ENCODE assay signal across 8 cellular contexts in genomic region chr7:69412331-69413146, GRCh38.
A peak's percentile ranks its signal among the peaks of the same experiment; 100 is the strongest.
DNase-seq lines count a peak whose midpoint lies in the region; ATAC-seq, FAIRE-seq and TF ChIP-seq lines count a peak whose summit lies in the region.

No MANE protein-coding gene starts in this region.

- TF ChIP-seq CTCF in MCF 10A (IDR thresholded peaks at IDR 0.05; ENCODE audit: unreplicated experiment) (no peak), mammary epithelial cell (conservative IDR thresholded peaks at IDR 0.05 in 1 of 2, IDR thresholded peaks at IDR 0.05 in 1 of 2; ENCODE audit: extremely low read depth in 1 of 2, insufficient read depth in 1 of 2, low read depth in 1 of 2, low read length in 2 of 2) (no peak), K562 (IDR thresholded peaks at IDR 0.05 in 2 of 3, conservative IDR thresholded peaks at IDR 0.05 in 1 of 3; ENCODE audit: insufficient read depth in 2 of 3, low read depth in 1 of 3, low read length in 3 of 3) (no peak)

- dilution Hi-C loops in mammary epithelial cell (cut with HindIII; ENCODE audit: low sequenced_read_pairs) = no loop called here

- H3K4me1 ChIP-seq in mammary epithelial cell (ENCODE audit: insufficient read depth, low read length) = no peaks in the 10 kb centered on the region
- H3K4me1 ChIP-seq in K562 (replicated peaks in 1 of 2; ENCODE audit: control insufficient read depth in 2 of 2, insufficient read depth in 2 of 2, low read length in 2 of 2) = no peaks in the 10 kb centered on the region; a peak in 1 of 5 replicates

- H3K9me3 ChIP-seq in mammary epithelial cell (replicated peaks; ENCODE audit: insufficient read depth, low read length) (peaks cover 17% of the 10 kb centered on the region), K562 (replicated peaks; ENCODE audit: control insufficient read depth, insufficient read depth, low read depth, low read length) (no peaks in the 10 kb centered on the region)

- H3K36me3 ChIP-seq in mammary epithelial cell (ENCODE audit: insufficient read depth, low read length) = no peaks in the 10 kb centered on the region
- H3K36me3 ChIP-seq in K562 (ENCODE audit: control insufficient read depth, insufficient read depth, low read length) = no peaks in the 10 kb centered on the region

- peak; percentile 0 for DNase-seq in MCF 10A (ENCODE audit: unreplicated experiment)
- DNase-seq in mammary epithelial cell = no peak
- peak in 2 of 4 experiments; percentile 37 to 38 for DNase-seq in K562 (ENCODE audit: extremely low read depth in 1 of 4, low spot score in 3 of 4)
- peak; percentile 49 for DNase-seq in pons (ENCODE audit: low spot score)
- no peak for DNase-seq in NCI-H82 (lab: John Stamatoyannopoulos, UW)
- DNase-seq in stimulated activated CD4-positive, alpha-beta T cell treated with anti-CD3 and anti-CD28 coated beads, Interleukin-4, amount 100 ng/mL, for 24 hours = no peak

- H3K4me3 ChIP-seq in mammary epithelial cell (replicated peaks in 1 of 3; ENCODE audit: insufficient read depth in 1 of 3, low read depth in 2 of 3, low read length in 3 of 3) (no peak overlapping the region), K562 (no peak overlapping the region)

- H3K9me1 ChIP-seq in K562 (ENCODE audit: control insufficient read depth, insufficient read depth, low read length) = no peaks in the 10 kb centered on the region

- H3K79me2 ChIP-seq in mammary epithelial cell (ENCODE audit: insufficient read depth, low read length) (no peaks in the 10 kb centered on the region), K562 (ENCODE audit: control insufficient read depth, insufficient read depth, low read length) (no peaks in the 10 kb centered on the region)

- peaks cover 33% of the 10 kb centered on the region for H3K9me3 Mint-ChIP-seq in MCF 10A (ENCODE audit: unreplicated experiment)

- in situ Hi-C loops in mammary epithelial cell (cut with MboI; ENCODE audit: low sequenced_read_pairs in 2 of 2) (no loop called here), K562 (cut with MboI) (no loop called here)

- no peak for TF ChIP-seq EP300 in K562 (IDR thresholded peaks at IDR 0.05; ENCODE audit: low read length)

- H3K4me3 Mint-ChIP-seq in MCF 10A (ENCODE audit: unreplicated experiment) = no peak overlapping the region

- no peak overlapping the region for H3K27ac Mint-ChIP-seq in MCF 10A (ENCODE audit: low read depth, unreplicated experiment)

- ATAC-seq in HG03520 (IDR thresholded peaks at IDR 0.05; ENCODE audit: unreplicated experiment) (peak; percentile 77), K562 (peak; percentile 84), GM21526 (IDR thresholded peaks at IDR 0.05; ENCODE audit: low FRiP score, unreplicated experiment) (no peak)

- H3K9ac ChIP-seq in mammary epithelial cell (ENCODE audit: insufficient read depth, low read length) (no peak overlapping the region), K562 (ENCODE audit: insufficient read depth in 1 of 2, low read depth in 2 of 2, low read length in 2 of 2) (no peak overlapping the region)

- 67% methylated on average over 7 of the region's 9 CpGs for WGBS in mammary epithelial cell (ENCODE audit: low coverage, missing lambda C conversion rate)
- WGBS in K562 (ENCODE audit: insufficient coverage, low coverage, missing lambda C conversion rate) = 3% methylated on average over 9 of the region's 9 CpGs

- no peaks in the 10 kb centered on the region for H3K4me1 Mint-ChIP-seq in MCF 10A (ENCODE audit: insufficient read depth, unreplicated experiment)

- no peak overlapping the region for H2AFZ ChIP-seq in mammary epithelial cell (ENCODE audit: low read depth, low read length)
- no peak overlapping the region for H2AFZ ChIP-seq in K562 (ENCODE audit: low read depth, low read length)

- H3K4me2 ChIP-seq in mammary epithelial cell (ENCODE audit: insufficient read depth, low read depth, low read length) (no peak overlapping the region), K562 (ENCODE audit: insufficient read depth, low read length) (no peak overlapping the region)

- no peaks in the 10 kb centered on the region for H4K20me1 ChIP-seq in mammary epithelial cell (ENCODE audit: insufficient read depth, low read length)
- peaks cover 7% of the 10 kb centered on the region; the same call in 1 of the 2 replicates for H4K20me1 ChIP-seq in K562 (replicated peaks; ENCODE audit: control insufficient read depth, insufficient read depth, low read length)

- intact Hi-C loops in MCF 10A (cut with micrococcal nuclease) (no loop called here), mammary epithelial cell (cut with micrococcal nuclease) (no loop called here), K562 (cut with micrococcal nuclease) (no loop called here)

- no peaks in the 10 kb centered on the region for H3K36me3 Mint-ChIP-seq in MCF 10A (ENCODE audit: insufficient read depth, unreplicated experiment)

- FAIRE-seq in K562 (lab: Jason Lieb, UNC) = peak; percentile 67

- CTCF ChIA-PET in MCF 10A (lab: Yijun Ruan, JAX) (no interaction called here), mammary epithelial cell (lab: Charles Lee; ENCODE audit: low non-redundant PET) (no interaction called here), K562 (lab: Yijun Ruan, JAX; ENCODE audit: low intra/inter-chr PET ratio) (interaction anchor here (0.7 kb wide), 1 partner anchor 181 kb away, joined by 3 read pairs; no protein-coding TSS in a partner anchor)

- no peaks in the 10 kb centered on the region for H3K27me3 ChIP-seq in mammary epithelial cell (ENCODE audit: insufficient read depth, low read length)
- peaks cover 0 to 11% of the 10 kb centered on the region in 2 experiments; a peak in 2 of 5 replicates for H3K27me3 ChIP-seq in K562 (ENCODE audit: control insufficient read depth in 2 of 2, insufficient read depth in 2 of 2, low read length in 2 of 2)

- POLR2A ChIA-PET in MCF 10A (lab: Yijun Ruan, JAX) = interaction anchor here (0.6 kb wide), 1 partner anchor 1422 kb away, joined by 3 read pairs; no protein-coding TSS in a partner anchor
- POLR2A ChIA-PET in K562 (lab: Yijun Ruan, JAX) = no interaction called here

- no peak for TF ChIP-seq POLR2A in K562 (conservative IDR thresholded peaks at IDR 0.05)

- TF ChIP-seq RAD21 in K562 (CRISPR knock-in tag; conservative IDR thresholded peaks at IDR 0.05 in 1 of 2, IDR thresholded peaks at IDR 0.05 in 1 of 2) = no peak

- H3K27ac ChIP-seq in mammary epithelial cell (ENCODE audit: insufficient read depth, low read depth, low read length) (no peak overlapping the region), K562 (ENCODE audit: extremely low read depth, low read depth, low read length) (no peak overlapping the region)

- no TSS peak for BruUV-seq in MCF 10A (replicated peaks; lab: Mats Ljungman, UMichigan)
- BruUV-seq in mammary epithelial cell (replicated peaks; lab: Mats Ljungman, UMichigan) = no TSS peak
- no TSS peak for BruUV-seq in K562 (replicated peaks; lab: Mats Ljungman, UMichigan)

- no peaks in the 10 kb centered on the region for H3K27me3 Mint-ChIP-seq in MCF 10A (ENCODE audit: insufficient read depth, unreplicated experiment)

TF ChIP-seq in K562, 482 proteins besides CTCF, POLR2A, EP300 and RAD21 (continues in another document):
- no peak for TF ChIP-seq NUFIP1 (IDR thresholded peaks at IDR 0.05; ENCODE audit: partially characterized antibody)
- TF ChIP-seq SMAD4 (CRISPR knock-in tag; conservative IDR thresholded peaks at IDR 0.05) = 0 out of 2 replicates have a peak, but pooled peaks have one; percentile 26
- 0 out of 4 replicates have a peak, but pooled peaks of 1 of the 2 experiments have one; percentile 5 for TF ChIP-seq RCOR1 (IDR thresholded peaks at IDR 0.05; ENCODE audit: borderline replicate concordance in 1 of 2, low read depth in 2 of 2, low read length in 2 of 2)
- no peak for TF ChIP-seq ZNF311 (CRISPR knock-in tag; IDR thresholded peaks at IDR 0.05)
- no peak for TF ChIP-seq PRPF4 (IDR thresholded peaks at IDR 0.05; ENCODE audit: insufficient read depth, low read depth, low read length, poor library complexity, severe bottlenecking)
- TF ChIP-seq SMARCC2 (IDR thresholded peaks at IDR 0.05; ENCODE audit: low read depth) = no peak
- no peak for TF ChIP-seq MBD1 (CRISPR knock-in tag; IDR thresholded peaks at IDR 0.05)
- no peak for TF ChIP-seq COPS2 (conservative IDR thresholded peaks at IDR 0.05)

Comparison
In these comparisons a context has a peak if more than half of its experiments do, and no peak if none do; other contexts are left out.
1. DNase-seq: peak in MCF 10A (single experiment) and pons (single experiment); none in mammary epithelial cell (single experiment), NCI-H82 (single experiment) and stimulated activated CD4-positive, alpha-beta T cell treated with anti-CD3 and anti-CD28 coated beads, Interleukin-4, amount 100 ng/mL, for 24 hours (single experiment).